ENCODE assay signal across 14 cellular contexts in genomic region chr16:10122546-10122945, GRCh38. TPM values are rescaled to one million over a fixed set of nuclear protein-coding genes. Genes with fewer than 3 reads are reported as not detected.
DNase-seq lines count a peak whose midpoint lies in the region; ATAC-seq and TF ChIP-seq lines count a peak whose summit lies in the region.
"Had no signal": no experiment of that assay in that cellular context is flagged by ENCODE, and none has a peak within 500 bp of the region (broad histone marks: within the 10 kb centered on the region; RNA-seq: fewer than 3 reads in every experiment).

No MANE protein-coding gene starts in this region.

- H4K20me1 ChIP-seq in PC-3 (ENCODE audit: low read length): no peaks in the 10 kb centered on the region

- 31 to 33% methylated on average over 6 of the region's 6 CpGs for WGBS in heart right ventricle, 2 donors
- 20% methylated on average over 6 of the region's 6 CpGs for WGBS in esophagus muscularis mucosa

- ATAC-seq in heart right ventricle (no peak), PC-3 (no peak), GM19035 (IDR thresholded peaks at IDR 0.05; ENCODE audit: unreplicated experiment) (no peak)
- ATAC-seq: stimulated activated naive CD8-positive, alpha-beta T cell treated with anti-CD3 and anti-CD28 coated beads, Interleukin-15, Interleukin-2, amounts not matched to agents 100 U/mL and 50 U/mL, for 24 hours had no signal

- no peaks in the 10 kb centered on the region for H3K9me2 ChIP-seq in PC-3 (replicated peaks; ENCODE audit: low read length)

- H3K9me3 ChIP-seq in heart right ventricle (peaks cover 0 to 6% (median 0%) of the 10 kb centered on the region in 11 donors), right atrium auricular region (no peaks in the 10 kb centered on the region), PC-3 (ENCODE audit: low read length) (no peaks in the 10 kb centered on the region), esophagus muscularis mucosa (no peaks in the 10 kb centered on the region), tibial artery (no peaks in the 10 kb centered on the region)

- intact Hi-C loops in heart right ventricle (cut with DNase I) (no loop called here), PC-3 (cut with micrococcal nuclease) (no loop called here), esophagus muscularis mucosa (cut with DNase I) (no loop called here), tibial artery (cut with DNase I; ENCODE audit: low total_unique reads) (no loop called here)

- peak overlapping the region in 1 of 10 donors; percentile 20 for H3K4me3 ChIP-seq in heart right ventricle
- H3K4me3 ChIP-seq in right atrium auricular region: no peak overlapping the region
- peak overlapping the region; percentile 57 for H3K4me3 ChIP-seq in PC-3 (ENCODE audit: low read length)
- H3K4me3 ChIP-seq in esophagus muscularis mucosa: peak overlapping the region; percentile 1 to 35 (median 32)
- H3K4me3 ChIP-seq in tibial artery: peak overlapping the region in 1 of 2 donors; percentile 8

- peaks cover 0 to 34% (median 11%) of the 10 kb centered on the region in 7 donors for H3K27me3 ChIP-seq in heart right ventricle
- H3K27me3 ChIP-seq in right atrium auricular region: no peaks in the 10 kb centered on the region
- H3K27me3 ChIP-seq in PC-3 (ENCODE audit: low read length): no peaks in the 10 kb centered on the region
- no peaks in the 10 kb centered on the region for H3K27me3 ChIP-seq in esophagus muscularis mucosa
- H3K27me3 ChIP-seq in tibial artery: no peaks in the 10 kb centered on the region

- H3K36me3 ChIP-seq in heart right ventricle (no peaks in the 10 kb centered on the region), right atrium auricular region (no peaks in the 10 kb centered on the region), PC-3 (ENCODE audit: low read depth, low read length) (no peaks in the 10 kb centered on the region), esophagus muscularis mucosa (no peaks in the 10 kb centered on the region), tibial artery (no peaks in the 10 kb centered on the region)

- peak overlapping the region; percentile 86 for H3K9ac ChIP-seq in PC-3 (ENCODE audit: low read length)

- H3K27ac ChIP-seq in heart right ventricle: no peak overlapping the region
- no peak overlapping the region for H3K27ac ChIP-seq in right atrium auricular region
- peak overlapping the region; percentile 99 for H3K27ac ChIP-seq in PC-3 (ENCODE audit: low read length)
- H3K27ac ChIP-seq in esophagus muscularis mucosa (replicated peaks in 1 of 4): peak overlapping the region; percentile 40 to 74 (median 48)
- peak overlapping the region in 1 of 2 donors; percentile 14 for H3K27ac ChIP-seq in tibial artery

- peak overlapping the region; percentile 81 for H3K4me2 ChIP-seq in PC-3 (ENCODE audit: low read length)

- H3K79me2 ChIP-seq in PC-3 (ENCODE audit: low read length): no peaks in the 10 kb centered on the region

- CTCF ChIA-PET in PC-3 (lab: Charles Lee): no interaction called here

- no peaks in the 10 kb centered on the region for H3F3A ChIP-seq in PC-3 (ENCODE audit: low read length, unreplicated experiment)

- no peak for TF ChIP-seq EP300 in esophagus muscularis mucosa (IDR thresholded peaks at IDR 0.05)

- POLR2A ChIA-PET in PC-3 (lab: Charles Lee; ENCODE audit: unreplicated experiment): no interaction called here

- no TSS peak for BruUV-seq in PC-3 (replicated peaks; lab: Mats Ljungman, UMichigan)

- no peak for TF ChIP-seq POLR2A in esophagus muscularis mucosa (IDR thresholded peaks at IDR 0.05; ENCODE audit: low read depth)

- H3K4me1 ChIP-seq in heart right ventricle (peaks cover 0 to 12% (median 0%) of the 10 kb centered on the region in 9 donors), right atrium auricular region (peaks cover 0 to 13% of the 10 kb centered on the region in 2 donors), PC-3 (ENCODE audit: insufficient read depth, low read length) (peaks cover 42% of the 10 kb centered on the region), esophagus muscularis mucosa (peaks cover 11 to 53% (median 45%) of the 10 kb centered on the region in 4 donors), tibial artery (peaks cover 0 to 50% (median 38%) of the 10 kb centered on the region in 4 donors)

- H2AFZ ChIP-seq in PC-3 (ENCODE audit: low read length): peak overlapping the region; percentile 39

- DNase-seq in heart right ventricle: no peak
- no peak for DNase-seq in right atrium auricular region (ENCODE audit: low spot score)
- peak; percentile 31 for DNase-seq in PC-3
- DNase-seq in esophagus muscularis mucosa (ENCODE audit: extremely low spot score): no peak
- DNase-seq in tibial artery: no peak
- no peak for DNase-seq in stimulated activated CD4-positive, alpha-beta T cell treated with anti-CD3 and anti-CD28 coated beads, Interleukin-2, amount 100 ng/mL, for 48 hours
- no peak for DNase-seq in hepatic stellate cell (ENCODE audit: low spot score)
- DNase-seq: activated CD8-positive, alpha-beta memory T cell treated with anti-CD3 and anti-CD28 coated beads, Interleukin-2, amount 50 U/mL, for 4 hours; NCI-H187 treated with DMSO at 0.1 percent for 48 hours; stimulated activated CD4-positive, alpha-beta T cell treated with anti-CD3 and anti-CD28 coated beads, Interleukin-12 subunit alpha, Interleukin-12 subunit beta, amount 100 ng/mL, for 4 hours; stimulated activated naive CD8-positive, alpha-beta T cell treated with anti-CD3 and anti-CD28 coated beads, Interleukin-15, Interleukin-2, amounts not matched to agents 100 U/mL and 50 U/mL, for 24 hours; SW 1271 had no signal

- TF ChIP-seq CTCF in heart right ventricle (IDR thresholded peaks at IDR 0.05) (peak in 6 of 9 donors; percentile 15 to 43 (median 31)), right atrium auricular region (IDR thresholded peaks at IDR 0.05) (peak in 1 of 2 donors; percentile 32), PC-3 (conservative IDR thresholded peaks at IDR 0.05; ENCODE audit: low read depth, low read length) (peak; percentile 57), esophagus muscularis mucosa (IDR thresholded peaks at IDR 0.05) (peak in 2 of 3 experiments; percentile 6 to 40), tibial artery (IDR thresholded peaks at IDR 0.05) (peak; percentile 24 to 32)

RNA-seq across cellular contexts. Expression of gene GRIN2A, which starts 59.7 kb away (rescaled TPM):
- total RNA-seq in heart right ventricle: 10 to 100 TPM in 1 of 10 donors, 1 to 10 TPM in 8, under 1 TPM in 1; 0.47 to 11.7 (median 6.3) TPM
- polyA plus RNA-seq in heart right ventricle: 1 to 10 TPM in 1 of 2 donors, under 1 TPM in 1; 0.01 to 1.0 TPM
- total RNA-seq in right atrium auricular region: 1 to 10 TPM; 3.8 to 7.4 TPM
- 0.04 TPM in 1 of 2 replicates, not detected in the other for total RNA-seq in PC-3 (2014; rRNA removed)
- 1 to 10 TPM in 2 of 4 donors, under 1 TPM in 2; 0.32 to 3.6 (median 2.0) TPM for total RNA-seq in esophagus muscularis mucosa
- total RNA-seq: bronchial epithelial cell had no signal

Comparison
In these comparisons a context has a peak if more than half of its experiments do, and no peak if none do; other contexts are left out.
1. H3K27ac ChIP-seq: peak in PC-3 (single experiment) and esophagus muscularis mucosa (4 of 4); none in heart right ventricle (0 of 10) and right atrium auricular region (0 of 2).
2. H3K4me3 ChIP-seq: peak in PC-3 (single experiment) and esophagus muscularis mucosa (4 of 4); none in right atrium auricular region (0 of 2).